ENCODE assay signal across 8 cellular contexts in the genomic region with DNA sequence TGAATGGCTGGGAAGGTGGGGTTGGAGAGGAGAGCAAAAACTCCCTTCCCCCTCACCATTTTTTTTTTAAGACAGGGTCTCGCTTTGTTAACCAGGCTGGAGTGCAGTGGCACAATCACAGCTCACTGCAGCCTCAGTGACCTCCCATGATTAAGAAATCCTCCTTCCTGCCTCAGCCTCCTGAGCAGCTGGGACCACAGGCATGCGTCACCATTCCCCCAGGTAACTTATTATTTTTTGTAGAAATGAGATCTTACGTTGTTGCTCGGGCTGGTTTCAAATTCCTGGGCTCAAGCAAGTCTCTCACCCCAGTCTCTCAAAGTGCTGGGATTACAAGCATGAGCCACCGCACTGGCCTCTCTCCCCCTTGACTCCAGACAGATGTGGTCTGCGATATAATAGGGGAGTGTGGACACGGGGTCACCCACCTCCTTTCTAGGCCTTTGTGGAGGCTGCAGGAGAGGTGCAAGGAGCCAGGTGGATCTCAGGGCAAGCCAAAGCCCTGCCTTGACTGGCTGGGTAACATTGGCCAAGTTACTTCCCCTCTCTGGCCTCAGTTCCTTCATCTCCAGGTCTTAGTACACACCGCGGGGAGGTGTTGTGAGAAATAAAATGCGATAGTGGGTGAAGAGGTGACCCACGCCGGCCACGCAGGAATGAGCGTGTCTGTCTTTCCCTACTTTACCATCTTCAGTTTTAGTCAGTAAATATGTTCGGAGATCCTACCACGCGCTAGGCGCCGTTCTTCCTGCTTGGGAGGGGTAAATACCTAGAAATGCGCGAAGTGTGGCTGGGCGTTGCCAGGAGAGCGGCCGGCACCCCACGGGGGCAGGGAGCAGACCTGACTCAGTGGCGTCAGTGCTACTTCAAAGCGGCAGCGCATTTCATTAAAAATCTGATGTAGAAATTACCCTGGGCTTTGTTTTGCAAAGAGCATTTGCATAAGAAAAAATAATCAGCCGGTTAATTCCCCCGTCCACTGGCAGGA. TPM values are rescaled to one million over a fixed set of nuclear protein-coding genes. Genes with fewer than 3 reads are reported as not detected.
DNase-seq lines count a peak whose midpoint lies in the region; ATAC-seq and TF ChIP-seq lines count a peak whose summit lies in the region.

No MANE protein-coding gene starts in this region.

- H3K36me3 ChIP-seq in Caco-2 (ENCODE audit: control insufficient read depth, insufficient read depth, low read length): no peaks in the 10 kb centered on the region
- no peaks in the 10 kb centered on the region for H3K36me3 ChIP-seq in Peyer's patch
- no peaks in the 10 kb centered on the region for H3K36me3 ChIP-seq in esophagus muscularis mucosa
- H3K36me3 ChIP-seq in neutrophil: no peaks in the 10 kb centered on the region

- H3K36me3 Mint-ChIP-seq in Caco-2 (ENCODE audit: insufficient read depth, unreplicated experiment): no peaks in the 10 kb centered on the region

- BruUV-seq in Caco-2 (replicated peaks; lab: Mats Ljungman, UMichigan): no TSS peak

- no peak for TF ChIP-seq CTCF in Caco-2 (IDR thresholded peaks at IDR 0.05; ENCODE audit: insufficient read depth in 1 of 2, low read depth in 1 of 2, low read length in 1 of 2, severe bottlenecking in 1 of 2, unreplicated experiment in 1 of 2)
- TF ChIP-seq CTCF in Peyer's patch (IDR thresholded peaks at IDR 0.05): no peak
- TF ChIP-seq CTCF in esophagus muscularis mucosa (IDR thresholded peaks at IDR 0.05): no peak
- no peak for TF ChIP-seq CTCF in neutrophil (IDR thresholded peaks at IDR 0.05)

- H3K27ac ChIP-seq in Peyer's patch (no peak overlapping the region), esophagus muscularis mucosa (replicated peaks in 1 of 4) (no peak overlapping the region), neutrophil (no peak overlapping the region)

- ATAC-seq in HG03159 (IDR thresholded peaks at IDR 0.05; ENCODE audit: unreplicated experiment): no peak

- WGBS in esophagus muscularis mucosa: 52% methylated on average over 30 of the region's 30 CpGs

- TF ChIP-seq POLR2A in Peyer's patch (IDR thresholded peaks at IDR 0.05) (no peak), esophagus muscularis mucosa (IDR thresholded peaks at IDR 0.05; ENCODE audit: low read depth) (no peak)

- H3K27me3 Mint-ChIP-seq in Caco-2 (ENCODE audit: insufficient read depth, unreplicated experiment): peaks cover 16% of the 10 kb centered on the region

- TF ChIP-seq EP300 in esophagus muscularis mucosa (IDR thresholded peaks at IDR 0.05): no peak

- no peaks in the 10 kb centered on the region for H3K9me3 ChIP-seq in Caco-2
- H3K9me3 ChIP-seq in Peyer's patch: no peaks in the 10 kb centered on the region
- no peaks in the 10 kb centered on the region for H3K9me3 ChIP-seq in esophagus muscularis mucosa
- no peaks in the 10 kb centered on the region for H3K9me3 ChIP-seq in neutrophil

- POLR2A ChIA-PET in Caco-2 (lab: Charles Lee): no interaction called here

- H3K27me3 ChIP-seq in Caco-2 (replicated peaks; ENCODE audit: control insufficient read depth, insufficient read depth, low read length) (no peaks in the 10 kb centered on the region), Peyer's patch (peaks cover 0 to 5% of the 10 kb centered on the region in 2 donors), esophagus muscularis mucosa (peaks cover 0 to 69% (median 4%) of the 10 kb centered on the region in 4 donors), neutrophil (peaks cover 64% of the 10 kb centered on the region)

- CTCF ChIA-PET in Caco-2 (lab: Charles Lee): interaction anchor here (1.0 to 5.2 kb wide), 11 partner anchors 11 to 366 kb away, joined by 3 to 72 read pairs (median 6); no protein-coding TSS in a partner anchor

- DNase-seq in Caco-2 (no peak), Peyer's patch (peak in 2 of 3 donors; percentile 44 to 51), esophagus muscularis mucosa (ENCODE audit: extremely low spot score) (no peak), LoVo (ENCODE audit: low spot score) (no peak), NAMALWA (ENCODE audit: low spot score) (no peak), Ammon's horn (ENCODE audit: low spot score) (no peak)

- H3K4me1 Mint-ChIP-seq in Caco-2 (ENCODE audit: low read depth, unreplicated experiment): no peaks in the 10 kb centered on the region

- no peak overlapping the region for H3K27ac Mint-ChIP-seq in Caco-2 (ENCODE audit: unreplicated experiment)

- no peak overlapping the region for H3K4me3 ChIP-seq in Caco-2 (ENCODE audit: low read depth, low read length)
- H3K4me3 ChIP-seq in Peyer's patch: peak overlapping the region in 2 of 4 donors; percentile 33 to 48
- peak overlapping the region; percentile 45 to 60 (median 48) for H3K4me3 ChIP-seq in esophagus muscularis mucosa
- H3K4me3 ChIP-seq in neutrophil (ENCODE audit: low read depth in 1 of 2, low read length in 1 of 2): peak overlapping the region; percentile 46 to 57

- H3K4me3 Mint-ChIP-seq in Caco-2 (ENCODE audit: unreplicated experiment): peak overlapping the region; percentile 61

- H3K9me3 Mint-ChIP-seq in Caco-2 (ENCODE audit: unreplicated experiment): no peaks in the 10 kb centered on the region

- no peaks in the 10 kb centered on the region for H3K4me1 ChIP-seq in Caco-2
- peaks cover 0 to 15% (median 3%) of the 10 kb centered on the region in 4 donors for H3K4me1 ChIP-seq in Peyer's patch
- peaks cover 9 to 17% (median 15%) of the 10 kb centered on the region in 4 donors for H3K4me1 ChIP-seq in esophagus muscularis mucosa
- peaks cover 21 to 22% of the 10 kb centered on the region in 2 experiments for H3K4me1 ChIP-seq in neutrophil (ENCODE audit: control insufficient read depth in 1 of 2, insufficient read depth in 1 of 2, low read depth in 1 of 2, low read length in 1 of 2)

- intact Hi-C loops in Caco-2 (cut with micrococcal nuclease; ENCODE audit: unreplicated experiment): loop anchor here (2.0 kb wide), 1 partner anchor 366 kb away; no protein-coding TSS in a partner anchor
- intact Hi-C loops in esophagus muscularis mucosa (cut with DNase I): loop anchor here (2.0 to 10.0 kb wide), 2 partner anchors 254 to 320 kb away; no protein-coding TSS in a partner anchor

RNA-seq across cellular contexts. Expression of gene CORO2B, which starts 20.2 kb away (rescaled TPM):
- total RNA-seq in Caco-2 (2022) (0.21 and 0.25 TPM in 2 replicates), Peyer's patch (1 to 10 TPM in 3 of 4 donors, under 1 TPM in 1; 0.70 to 9.1 (median 1.7) TPM), esophagus muscularis mucosa (10 to 100 TPM in 1 of 4 donors, 1 to 10 TPM in 3; 5.8 to 12.2 (median 7.5) TPM)

Comparison
In these comparisons a context has a peak if more than half of its experiments do, and no peak if none do; other contexts are left out.
1. DNase-seq: peak in Peyer's patch (2 of 3); none in Caco-2 (0 of 2), esophagus muscularis mucosa (single experiment), LoVo (single experiment), NAMALWA (single experiment) and Ammon's horn (single experiment).